8 cellular contexts compared by ENCODE assay signal in the genomic region with DNA sequence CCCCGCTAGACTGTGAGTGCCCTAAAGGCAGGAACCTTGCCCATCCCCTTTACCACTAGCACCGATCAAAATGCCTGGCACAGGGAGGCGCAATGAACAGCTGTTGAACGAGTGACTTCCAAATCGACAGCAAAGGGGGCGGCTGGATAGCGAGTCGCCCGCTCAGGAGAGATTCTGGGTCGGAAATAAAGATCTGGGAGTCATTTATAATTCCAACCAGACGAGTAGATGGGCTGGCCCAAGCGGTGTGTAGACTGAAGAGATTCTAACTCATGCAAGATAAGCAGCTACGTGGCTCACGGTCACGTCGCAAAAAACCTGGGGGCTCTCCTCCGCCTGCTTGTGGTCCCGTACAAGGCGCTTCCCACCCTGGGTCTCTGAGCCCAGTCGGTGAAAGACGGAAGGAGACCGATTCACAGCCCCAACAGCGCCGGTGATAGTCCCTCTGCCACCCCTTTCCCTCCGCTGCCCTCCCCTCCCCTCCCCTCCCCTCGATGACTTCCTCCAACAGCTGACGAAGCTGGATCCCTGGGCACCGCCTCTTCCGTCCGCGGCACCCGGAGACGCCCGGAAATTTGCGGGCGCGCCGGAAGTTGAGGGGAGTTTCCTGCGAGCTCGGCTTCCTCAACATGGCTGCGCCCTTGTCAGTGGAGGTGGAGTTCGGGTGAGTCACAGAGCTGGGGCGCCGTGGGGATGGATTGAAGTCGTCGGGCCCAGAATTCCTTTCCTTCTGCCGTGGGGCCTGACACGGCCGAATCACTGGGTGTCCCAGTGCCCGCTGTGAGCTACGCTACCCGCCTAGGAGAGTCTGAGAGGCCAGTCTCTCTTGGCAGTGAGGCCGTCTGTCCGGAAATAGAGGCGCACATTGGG. TPM values are rescaled to one million over a fixed set of nuclear protein-coding genes. Genes with fewer than 3 reads are reported as not detected.
A peak's percentile ranks its signal among the peaks of the same experiment; 100 is the strongest.
DNase-seq lines count a peak whose midpoint lies in the region; ATAC-seq and TF ChIP-seq lines count a peak whose summit lies in the region.

A gene (plus strand): TSS at position 623 of the 870 bp plus-strand sequence. CDS start 7 bp downstream, at position 630.

- no peak within 1 kb of the TSS for H2BK15ac ChIP-seq in mesendoderm (replicated peaks; ENCODE audit: low read depth)

- no peak within 1 kb of the TSS for H3K23ac ChIP-seq in mesendoderm (ENCODE audit: low read length)

- intact Hi-C loops in Caco-2 (cut with micrococcal nuclease; ENCODE audit: unreplicated experiment), result loop anchor here (1.0 to 10.0 kb wide), 2 partner anchors 30 to 134 kb away; a partner anchor contains a TSS

- H3K4me1 ChIP-seq in Caco-2, result peaks cover 12% of the 10 kb centered on the region; the same call in 1 of the 2 replicates
- H3K4me1 ChIP-seq in HUES48 (ENCODE audit: control insufficient read depth, insufficient read depth, low read length), result peaks cover 4% of the 10 kb centered on the region; the same call in 1 of the 2 replicates
- H3K4me1 ChIP-seq in NT2/D1 (ENCODE audit: insufficient read depth, insufficient read length), result no peaks in the 10 kb centered on the region
- peaks cover 9% of the 10 kb centered on the region for H3K4me1 ChIP-seq in endocrine pancreas (ENCODE audit: control insufficient read depth, insufficient read depth, low read length)
- peaks cover 4% of the 10 kb centered on the region for H3K4me1 ChIP-seq in mesendoderm (ENCODE audit: control insufficient read depth, low read depth, low read length)

- peak; percentile 85 for ATAC-seq in GM21390 (IDR thresholded peaks at IDR 0.05; ENCODE audit: unreplicated experiment)
- ATAC-seq in activated CD8-positive, alpha-beta memory T cell treated with anti-CD3 and anti-CD28 coated beads, Interleukin-2, amount 10 ng/mL, durations not matched to agents 7 days and 5 days, result peak; percentile 97

- H3K9ac ChIP-seq in HUES48 (ENCODE audit: low read depth, low read length) (peak within 1 kb of the TSS; percentile 64), NT2/D1 (ENCODE audit: insufficient read length, low read depth) (peak within 1 kb of the TSS; percentile 93), endocrine pancreas (ENCODE audit: control insufficient read depth, insufficient read depth, low read length) (peak within 1 kb of the TSS; percentile 98), mesendoderm (ENCODE audit: low read length) (peak within 1 kb of the TSS; percentile 97)

- H2BK120ac ChIP-seq in mesendoderm (ENCODE audit: low read depth, low read length), result no peak within 1 kb of the TSS

- peak within 1 kb of the TSS; percentile 71 for H3K27ac Mint-ChIP-seq in Caco-2 (ENCODE audit: unreplicated experiment)
- peak within 1 kb of the TSS; percentile 91 for H3K27ac Mint-ChIP-seq in activated CD8-positive, alpha-beta memory T cell treated with anti-CD3 and anti-CD28 coated beads, Interleukin-2, amount 10 ng/mL, durations not matched to agents 7 days and 5 days

- H2BK5ac ChIP-seq in mesendoderm (ENCODE audit: low read length), result peak within 1 kb of the TSS; percentile 88

- H3K4me2 ChIP-seq in mesendoderm (ENCODE audit: low read length), result peak within 1 kb of the TSS; percentile 77

- H3K79me2 ChIP-seq in mesendoderm (ENCODE audit: control insufficient read depth, insufficient read depth, low read length), result peaks cover 14% of the 10 kb centered on the region

- BruUV-seq in Caco-2 (replicated peaks; lab: Mats Ljungman, UMichigan), result TSS peak; percentile 98

- H3K79me1 ChIP-seq in mesendoderm (ENCODE audit: low read length), result peaks cover 18% of the 10 kb centered on the region

- TF ChIP-seq CTCF in Caco-2 (IDR thresholded peaks at IDR 0.05; ENCODE audit: insufficient read depth in 1 of 2, low read depth in 1 of 2, low read length in 1 of 2, severe bottlenecking in 1 of 2, unreplicated experiment in 1 of 2), result no peak

- POLR2A ChIA-PET in Caco-2 (lab: Charles Lee), result interaction anchor here (0.5 to 1.5 kb wide), 12 partner anchors 9 to 447 kb away, joined by 4 to 11 read pairs (median 4); a partner anchor contains a TSS

- no peaks in the 10 kb centered on the region for H3K27me3 ChIP-seq in Caco-2 (replicated peaks; ENCODE audit: control insufficient read depth, insufficient read depth, low read length)
- H3K27me3 ChIP-seq in HUES48 (ENCODE audit: control insufficient read depth, insufficient read depth, low read length), result peaks cover 29% of the 10 kb centered on the region
- peaks cover 19% of the 10 kb centered on the region for H3K27me3 ChIP-seq in NT2/D1 (ENCODE audit: insufficient read depth, insufficient read length)
- no peaks in the 10 kb centered on the region for H3K27me3 ChIP-seq in endocrine pancreas (ENCODE audit: control insufficient read depth, insufficient read depth, low read length)
- no peaks in the 10 kb centered on the region for H3K27me3 ChIP-seq in mesendoderm (ENCODE audit: insufficient read depth, low read length, poor library complexity)

- H3K36me3 ChIP-seq in Caco-2 (ENCODE audit: control insufficient read depth, insufficient read depth, low read length) (peaks cover 2% of the 10 kb centered on the region; the same call in 1 of the 2 replicates), HUES48 (ENCODE audit: control insufficient read depth, insufficient read depth, low read length) (peaks cover 4% of the 10 kb centered on the region; the same call in 1 of the 2 replicates), NT2/D1 (ENCODE audit: insufficient read depth, insufficient read length, low read length) (peaks cover 37% of the 10 kb centered on the region), endocrine pancreas (ENCODE audit: control insufficient read depth, insufficient read depth, low read length) (no peaks in the 10 kb centered on the region), mesendoderm (ENCODE audit: control insufficient read depth, insufficient read depth, low read length) (no peaks in the 10 kb centered on the region)

- H3K4me1 Mint-ChIP-seq in Caco-2 (ENCODE audit: low read depth, unreplicated experiment), result peaks cover 14% of the 10 kb centered on the region
- peaks cover 27% of the 10 kb centered on the region for H3K4me1 Mint-ChIP-seq in activated CD8-positive, alpha-beta memory T cell treated with anti-CD3 and anti-CD28 coated beads, Interleukin-2, amount 10 ng/mL, durations not matched to agents 7 days and 5 days

- H4K5ac ChIP-seq in mesendoderm (ENCODE audit: low read length), result peak within 1 kb of the TSS; percentile 75

- H3K18ac ChIP-seq in mesendoderm (ENCODE audit: low read length), result peak within 1 kb of the TSS; percentile 18

- CTCF ChIA-PET in Caco-2 (lab: Charles Lee), result interaction anchor here (0.6 to 2.7 kb wide), 11 partner anchors 9 to 657 kb away, joined by 3 to 28 read pairs (median 5); a partner anchor contains a TSS
- CTCF ChIA-PET in activated CD8-positive, alpha-beta memory T cell treated with anti-CD3 and anti-CD28 coated beads, Interleukin-2, amount 10 ng/mL, durations not matched to agents 7 days and 5 days (lab: Charles Lee), result interaction anchor here (0.7 to 3.7 kb wide), 12 partner anchors 9 to 493 kb away, joined by 3 to 51 read pairs (median 4); a partner anchor contains a TSS

- no peak within 1 kb of the TSS for H3K4ac ChIP-seq in mesendoderm (ENCODE audit: low read depth, low read length)

- H3K56ac ChIP-seq in mesendoderm (ENCODE audit: low read length), result peak within 1 kb of the TSS; percentile 98

- no CpG with 5 or more reads among the region's 55 CpGs for WGBS in mesendoderm (ENCODE audit: extremely low coverage, insufficient coverage, low lambda C conversion rate)

- H4K8ac ChIP-seq in mesendoderm (ENCODE audit: low read depth, low read length), result peak within 1 kb of the TSS; percentile 0

- H3K9me3 Mint-ChIP-seq in Caco-2 (ENCODE audit: unreplicated experiment), result no peaks in the 10 kb centered on the region
- H3K9me3 Mint-ChIP-seq in activated CD8-positive, alpha-beta memory T cell treated with anti-CD3 and anti-CD28 coated beads, Interleukin-2, amount 10 ng/mL, durations not matched to agents 7 days and 5 days (ENCODE audit: low read depth), result no peaks in the 10 kb centered on the region

- peak within 1 kb of the TSS; percentile 78 for H3K27ac ChIP-seq in HUES48 (ENCODE audit: low read depth, low read length)
- peak within 1 kb of the TSS; percentile 53 for H3K27ac ChIP-seq in mesendoderm (ENCODE audit: low read depth, low read length)

- peak within 1 kb of the TSS; percentile 79 for H3K4me3 Mint-ChIP-seq in Caco-2 (ENCODE audit: unreplicated experiment)
- H3K4me3 Mint-ChIP-seq in activated CD8-positive, alpha-beta memory T cell treated with anti-CD3 and anti-CD28 coated beads, Interleukin-2, amount 10 ng/mL, durations not matched to agents 7 days and 5 days, result peak within 1 kb of the TSS; percentile 95

- DNase-seq in Caco-2 (peak; percentile 93 to 94), NT2/D1 (ENCODE audit: low read depth, low spot score) (peak; percentile 89), mesendoderm (peak; percentile 98)
- peak; percentile 97 for DNase-seq in activated CD8-positive, alpha-beta memory T cell treated with anti-CD3 and anti-CD28 coated beads, Interleukin-2, amount 10 ng/mL, durations not matched to agents 7 days and 5 days
- DNase-seq in stimulated activated CD8-positive, alpha-beta memory T cell treated with anti-CD3 and anti-CD28 coated beads, Interleukin-12 subunit alpha, Interleukin-12 subunit beta, amount 100 ng/mL, for 4 hours (ENCODE audit: low read depth), result peak; percentile 96

- H3K27me3 Mint-ChIP-seq in Caco-2 (ENCODE audit: insufficient read depth, unreplicated experiment), result no peaks in the 10 kb centered on the region
- H3K27me3 Mint-ChIP-seq in activated CD8-positive, alpha-beta memory T cell treated with anti-CD3 and anti-CD28 coated beads, Interleukin-2, amount 10 ng/mL, durations not matched to agents 7 days and 5 days, result no peaks in the 10 kb centered on the region

- H3K36me3 Mint-ChIP-seq in Caco-2 (ENCODE audit: insufficient read depth, unreplicated experiment), result no peaks in the 10 kb centered on the region
- peaks cover 8% of the 10 kb centered on the region for H3K36me3 Mint-ChIP-seq in activated CD8-positive, alpha-beta memory T cell treated with anti-CD3 and anti-CD28 coated beads, Interleukin-2, amount 10 ng/mL, durations not matched to agents 7 days and 5 days

- H2AK5ac ChIP-seq in mesendoderm (ENCODE audit: low read length), result no peak within 1 kb of the TSS

- peak within 1 kb of the TSS; percentile 100 for H3K4me3 ChIP-seq in Caco-2 (ENCODE audit: low read depth, low read length)
- peak within 1 kb of the TSS; percentile 98 for H3K4me3 ChIP-seq in HUES48 (ENCODE audit: low read depth, low read length)
- H3K4me3 ChIP-seq in NT2/D1 (ENCODE audit: insufficient read length, low read depth), result peak within 1 kb of the TSS; percentile 98
- H3K4me3 ChIP-seq in endocrine pancreas (ENCODE audit: control insufficient read depth, insufficient read depth, low read length), result peak within 1 kb of the TSS; percentile 84
- H3K4me3 ChIP-seq in mesendoderm (ENCODE audit: low read length), result peak within 1 kb of the TSS; percentile 94

- H3K9me3 ChIP-seq in Caco-2, result no peaks in the 10 kb centered on the region
- no peaks in the 10 kb centered on the region for H3K9me3 ChIP-seq in HUES48 (ENCODE audit: control insufficient read depth, insufficient read depth, low read length)
- H3K9me3 ChIP-seq in NT2/D1 (ENCODE audit: insufficient read depth, low read length), result no peaks in the 10 kb centered on the region
- no peaks in the 10 kb centered on the region for H3K9me3 ChIP-seq in endocrine pancreas (ENCODE audit: control insufficient read depth, low read length)

RNA-seq across cellular contexts. Expression of the gene that starts here (rescaled TPM):
- total RNA-seq in Caco-2 (2022), result 55.9 and 62.7 TPM in 2 replicates
- 10 to 100 TPM; 61.4 to 81.0 TPM for total RNA-seq in activated CD8-positive, alpha-beta memory T cell treated with anti-CD3 and anti-CD28 coated beads, Interleukin-2, amount 10 ng/mL, durations not matched to agents 7 days and 5 days
- 52.0 TPM for polyA plus RNA-seq in mesendoderm (2013, experiment 1 of 2)
- 52.8 TPM for polyA plus RNA-seq in mesendoderm (2013, experiment 2 of 2)

Comparison
In these comparisons a context has a peak if more than half of its experiments do, and no peak if none do; other contexts are left out.
1. Peak in every context shown above with its lines: DNase-seq, ATAC-seq, H3K4me3 ChIP-seq and H3K27ac ChIP-seq.